In genomic region chr6:159691133-159691962, GRCh38 we compare ENCODE assay signal across 1 cellular context.
TF ChIP-seq lines count a peak whose summit lies in the region.

No MANE protein-coding gene starts in this region.

TF ChIP-seq in GM12878, 131 proteins besides CTCF, POLR2A, EP300 and RAD21 (continued from another document and continues in another):
- TF ChIP-seq NR2C1 (IDR thresholded peaks at IDR 0.05) (peak; percentile 58), ZNF687 (IDR thresholded peaks at IDR 0.05) (no peak), ZZZ3 (IDR thresholded peaks at IDR 0.05; ENCODE audit: control insufficient read depth, insufficient read length, low read depth) (no peak), MEF2A (IDR thresholded peaks at IDR 0.05; ENCODE audit: insufficient read depth, low read depth, low read length) (no peak), ZNF207 (IDR thresholded peaks at IDR 0.05; ENCODE audit: borderline replicate concordance) (no peak), MAX (IDR thresholded peaks at IDR 0.05; ENCODE audit: low read depth, low read length) (no peak), SMC3 (IDR thresholded peaks at IDR 0.05; ENCODE audit: borderline replicate concordance, low read length) (peak; percentile 57; the same call in 1 of the 2 replicates), CBX5 (IDR thresholded peaks at IDR 0.05; ENCODE audit: low read depth) (no peak), SMARCA5 (IDR thresholded peaks at IDR 0.05) (peak; percentile 67; the same call in 1 of the 2 replicates), STAT3 (IDR thresholded peaks at IDR 0.05; ENCODE audit: low read depth, low read length) (no peak), ZBTB33 (IDR thresholded peaks at IDR 0.05) (no peak), IRF4 (IDR thresholded peaks at IDR 0.05; ENCODE audit: low read depth, low read length) (no peak), RB1 (IDR thresholded peaks at IDR 0.05; ENCODE audit: borderline replicate concordance) (0 out of 2 replicates have a peak, but pooled peaks have one; percentile 25), PBX3 (IDR thresholded peaks at IDR 0.05; ENCODE audit: insufficient replicate concordance, low read depth, low read length) (no peak), SREBF1 (IDR thresholded peaks at IDR 0.05; ENCODE audit: low read length) (no peak), SIX5 (IDR thresholded peaks at IDR 0.05; ENCODE audit: low read depth, low read length, severe bottlenecking) (no peak), ZBTB11 (CRISPR knock-in tag; IDR thresholded peaks at IDR 0.05) (no peak), ZBTB40 (IDR thresholded peaks at IDR 0.05; ENCODE audit: borderline replicate concordance) (no peak), ZNF24 (IDR thresholded peaks at IDR 0.05) (no peak), IKZF1 (conservative IDR thresholded peaks at IDR 0.05) (peak; percentile 27; the same call in 1 of the 2 replicates), IRF5 (IDR thresholded peaks at IDR 0.05; ENCODE audit: borderline replicate concordance) (no peak), SUPT20H (IDR thresholded peaks at IDR 0.05; ENCODE audit: borderline replicate concordance, control insufficient read depth, low read depth, low read length) (no peak), RUNX3 (IDR thresholded peaks at IDR 0.05; ENCODE audit: low read length) (peak; percentile 12; the same call in 1 of the 2 replicates), EZH2 (IDR thresholded peaks at IDR 0.05; ENCODE audit: borderline replicate concordance, control insufficient read depth, low read depth, low read length) (0 out of 2 replicates have a peak, but pooled peaks have one; percentile 28), NBN (IDR thresholded peaks at IDR 0.05) (no peak), CUX1 (IDR thresholded peaks at IDR 0.05; ENCODE audit: insufficient replicate concordance, low read depth, low read length) (no peak), NRF1 (conservative IDR thresholded peaks at IDR 0.05; ENCODE audit: low read depth, low read length) (no peak), NKRF (conservative IDR thresholded peaks at IDR 0.05) (0 out of 2 replicates have a peak, but pooled peaks have one; percentile 20), BMI1 (IDR thresholded peaks at IDR 0.05; ENCODE audit: borderline replicate concordance) (no peak), YY1 (IDR thresholded peaks at IDR 0.05; ENCODE audit: low read depth, low read length) (no peak), ESRRA (IDR thresholded peaks at IDR 0.05; ENCODE audit: low read length) (no peak)
